Comparison of ENCODE assay signal across 1 cellular context in genomic region chr7:12768948-12769347, GRCh38.
TF ChIP-seq lines count a peak whose summit lies in the region.

No MANE protein-coding gene starts in this region.

TF ChIP-seq in SK-N-SH treated with all-trans-retinoic acid at 6 μM for 48 hours, 23 proteins besides CTCF, POLR2A, EP300 and RAD21 (continued from another document):
- no peak for TF ChIP-seq TSHZ2 (CRISPR knock-in tag; IDR thresholded peaks at IDR 0.05)
- TF ChIP-seq PATZ1 (CRISPR knock-in tag; IDR thresholded peaks at IDR 0.05; ENCODE audit: borderline replicate concordance), result no peak
- TF ChIP-seq CSDC2 (CRISPR knock-in tag; IDR thresholded peaks at IDR 0.05), result no peak
- no peak for TF ChIP-seq ZNF70 (CRISPR knock-in tag; IDR thresholded peaks at IDR 0.05)
